ENCODE assay signal across 8 cellular contexts in the genomic region with DNA sequence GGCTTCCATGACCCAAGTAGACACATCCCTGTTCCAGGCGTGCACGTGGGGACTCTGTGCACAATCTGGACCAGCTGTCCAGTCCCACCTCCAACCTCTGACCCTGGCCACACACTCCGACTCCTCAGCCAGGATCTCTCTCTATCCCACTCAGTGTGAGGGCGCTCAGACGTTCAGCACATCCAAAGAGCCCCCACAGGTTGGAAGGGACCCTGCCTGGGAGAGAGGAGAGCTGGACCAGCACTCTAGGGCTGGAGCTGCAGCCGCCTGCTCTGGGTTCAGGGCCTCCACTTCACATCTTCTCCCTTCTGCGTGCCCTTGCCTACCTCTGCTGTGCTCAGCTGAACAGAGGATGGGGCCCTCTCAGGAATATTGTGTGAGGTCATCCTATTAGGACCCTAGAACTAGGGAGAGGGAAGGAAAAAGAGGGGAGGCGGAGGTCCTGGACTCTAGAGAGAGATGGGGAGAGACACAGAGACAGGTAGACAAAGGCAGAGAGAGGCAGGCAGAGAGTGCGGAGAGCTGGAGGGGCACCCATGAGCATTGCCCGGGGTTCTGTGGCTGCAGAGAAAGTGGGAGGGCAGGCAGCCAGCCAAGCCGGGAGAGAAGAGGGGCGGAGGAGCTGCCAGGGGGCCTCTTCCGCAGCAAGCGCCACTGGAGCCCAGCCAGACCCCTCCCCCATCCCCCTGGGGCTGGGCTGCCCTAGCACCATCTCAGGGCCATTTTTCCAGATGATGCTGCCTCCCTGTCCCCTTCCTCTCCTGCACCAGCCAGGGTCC. TPM values are rescaled to one million over a fixed set of nuclear protein-coding genes. Genes with fewer than 3 reads are reported as not detected.
DNase-seq lines count a peak whose midpoint lies in the region; TF ChIP-seq lines count a peak whose summit lies in the region.

No MANE protein-coding gene starts in this region.

- no peak for TF ChIP-seq EP300 in transverse colon (IDR thresholded peaks at IDR 0.05; ENCODE audit: low read depth)

- 36 to 40% methylated on average over 12 to 14 of the region's 14 CpGs for WGBS in esophagus, 2 donors
- 50 to 76% methylated on average over 5 to 14 of the region's 14 CpGs for WGBS in transverse colon (ENCODE audit: low coverage in 1 of 2), 2 donors

- in situ Hi-C loops in transverse colon (cut with MboI; ENCODE audit: low pct_ligation_motif_present in 1 of 4, low pct_unique_long_range_greater_than_20kb in 1 of 4, low sequenced_read_pairs in 3 of 4): loop anchor here in 1 of 4 donors (25.0 kb wide), 1 partner anchor 224 kb away; no protein-coding TSS in a partner anchor

- H3K9me3 ChIP-seq in esophagus (ENCODE audit: control insufficient read depth in 2 of 2, insufficient read depth in 1 of 2, low read depth in 1 of 2, low read length in 1 of 2): no peaks in the 10 kb centered on the region
- no peaks in the 10 kb centered on the region for H3K9me3 ChIP-seq in transverse colon

- H3K4me3 ChIP-seq in esophagus (ENCODE audit: low read depth in 1 of 2, low read length in 2 of 2) (peak overlapping the region; percentile 48 to 50), rectal smooth muscle tissue (ENCODE audit: low read length) (peak overlapping the region; percentile 63), transverse colon (peak overlapping the region in 2 of 4 donors; percentile 42 to 53)

- H3K27me3 ChIP-seq in esophagus (ENCODE audit: control insufficient read depth in 1 of 2, insufficient read depth in 2 of 2, low read length in 2 of 2) (no peaks in the 10 kb centered on the region), rectal smooth muscle tissue (ENCODE audit: control insufficient read depth, insufficient read depth, low read length) (peaks cover 14% of the 10 kb centered on the region), transverse colon (peaks cover 50% of the 10 kb centered on the region)

- TF ChIP-seq CTCF in transverse colon (IDR thresholded peaks at IDR 0.05): no peak

- DNase-seq in GDM1 (lab: John Stamatoyannopoulos, UW) (peak; percentile 51), NCI-H2227 (lab: John Stamatoyannopoulos, UW; ENCODE audit: unreplicated experiment) (peak; percentile 43), NCI-H226 (no peak), amniotic stem cell (lab: John Stamatoyannopoulos, UW) (no peak), transverse colon (no peak)
- DNase-seq in stimulated activated CD8-positive, alpha-beta memory T cell treated with anti-CD3 and anti-CD28 coated beads, Interleukin-4, amount 100 ng/mL, for 48 hours: no peak

- intact Hi-C loops in transverse colon (cut with DNase I; ENCODE audit: low total_unique reads): no loop called here

- H3K36me3 ChIP-seq in esophagus (ENCODE audit: control insufficient read depth in 2 of 2, insufficient read depth in 2 of 2, low read length in 1 of 2) (no peaks in the 10 kb centered on the region), rectal smooth muscle tissue (ENCODE audit: control insufficient read depth, insufficient read depth, low read length) (no peaks in the 10 kb centered on the region), transverse colon (no peaks in the 10 kb centered on the region)

- peaks cover 0 to 4% of the 10 kb centered on the region in 2 donors for H3K4me1 ChIP-seq in esophagus (ENCODE audit: control insufficient read depth in 2 of 2, insufficient read depth in 2 of 2, low read length in 1 of 2)
- H3K4me1 ChIP-seq in rectal smooth muscle tissue (ENCODE audit: control insufficient read depth, insufficient read depth, low read length): no peaks in the 10 kb centered on the region
- H3K4me1 ChIP-seq in transverse colon: peaks cover 6 to 19% (median 14%) of the 10 kb centered on the region in 4 donors

- no peak overlapping the region for H3K9ac ChIP-seq in rectal smooth muscle tissue (ENCODE audit: low read length)

- no peak for TF ChIP-seq POLR2A in transverse colon (IDR thresholded peaks at IDR 0.05)

- H3K27ac ChIP-seq in esophagus (ENCODE audit: low read depth in 2 of 2, low read length in 1 of 2): no peak overlapping the region
- no peak overlapping the region for H3K27ac ChIP-seq in rectal smooth muscle tissue (ENCODE audit: low read depth, low read length)
- H3K27ac ChIP-seq in transverse colon: no peak overlapping the region

RNA-seq across cellular contexts. Expression of a gene that starts 8.2 kb away (rescaled TPM):
- polyA plus RNA-seq in esophagus: 10 to 100 TPM; 28.3 to 39.0 TPM
- total RNA-seq in transverse colon: 100 to 1,000 TPM; 101 to 487 (median 231) TPM

RNA-seq across cellular contexts. Expression of a gene that starts 58.0 kb away (rescaled TPM):
- under 1 TPM; 0.28 to 0.52 TPM for polyA plus RNA-seq in esophagus
- total RNA-seq in transverse colon: 1 to 10 TPM in 1 of 4 donors, not detected in 3; 1.9 TPM

Comparison
In these comparisons a context has a peak if more than half of its experiments do, and no peak if none do; other contexts are left out.
1. DNase-seq: peak in GDM1 (single experiment) and NCI-H2227 (single experiment); none in NCI-H226 (single experiment), amniotic stem cell (single experiment), transverse colon (single experiment) and stimulated activated CD8-positive, alpha-beta memory T cell treated with anti-CD3 and anti-CD28 coated beads, Interleukin-4, amount 100 ng/mL, for 48 hours (single experiment).